13 cellular contexts compared by ENCODE assay signal in the genomic region with DNA sequence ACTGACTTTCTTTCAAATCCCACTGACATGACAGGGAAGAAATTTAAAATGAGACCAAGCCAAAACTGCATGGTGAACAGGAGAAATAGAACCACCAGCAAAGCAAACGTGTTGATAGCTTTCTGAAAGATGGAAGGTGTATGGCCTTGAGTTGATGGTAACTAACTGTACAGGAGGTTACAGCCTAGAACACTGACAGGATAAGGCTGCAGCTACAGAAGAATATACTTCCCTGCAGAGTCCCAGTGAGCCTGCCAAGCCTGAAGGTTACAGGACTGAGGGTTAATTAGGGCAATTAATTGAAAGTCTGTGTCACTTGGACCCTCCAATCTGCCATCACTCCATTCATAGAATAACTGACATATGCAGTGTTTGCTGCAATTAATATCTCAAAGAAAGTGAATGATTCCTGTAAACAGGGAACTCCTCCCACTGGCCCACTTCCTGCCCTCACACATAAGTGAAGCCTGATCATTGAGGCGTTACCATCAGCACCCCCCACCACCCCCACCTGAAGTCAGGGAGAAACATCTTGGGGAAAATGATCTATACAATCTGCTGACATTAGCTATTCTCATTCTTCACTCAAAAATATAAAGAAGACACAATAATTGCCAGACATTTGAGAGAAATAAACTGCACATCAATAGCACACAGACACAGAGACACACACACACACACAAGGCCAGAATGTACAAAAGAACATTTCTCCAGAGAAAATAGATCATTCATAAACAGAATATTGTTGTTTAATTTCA.
DNase-seq lines count a peak whose midpoint lies in the region; ATAC-seq lines count a peak whose summit lies in the region.
"Had no signal": no experiment of that assay in that cellular context is flagged by ENCODE, and none has a peak within 500 bp of the region (broad histone marks: within the 10 kb centered on the region; RNA-seq: fewer than 3 reads in every experiment).

No MANE protein-coding gene starts in this region.

- peak overlapping the region; percentile 3; the same call in 1 of the 2 replicates for H3K27ac ChIP-seq in BLaER1

- H3K4me1 Mint-ChIP-seq in activated CD4-positive, alpha-beta T cell treated with anti-CD3 and anti-CD28 coated beads, Interleukin-2, amount 10 ng/mL, durations not matched to agents 24 days and 14 days: peaks cover 11% of the 10 kb centered on the region

- H3K4me3 ChIP-seq in BLaER1: no peak overlapping the region

- H3K4me2 ChIP-seq in BLaER1: peak overlapping the region; percentile 64

- H3K9me3 Mint-ChIP-seq in activated CD4-positive, alpha-beta T cell treated with anti-CD3 and anti-CD28 coated beads, Interleukin-2, amount 10 ng/mL, durations not matched to agents 24 days and 14 days: peaks cover 5% of the 10 kb centered on the region
- H3K9me3 Mint-ChIP-seq: memory B cell had no signal

- H3K36me3 ChIP-seq in BLaER1: no peaks in the 10 kb centered on the region

- H4K20me1 ChIP-seq in BLaER1: no peaks in the 10 kb centered on the region

- H3K27ac Mint-ChIP-seq in activated CD4-positive, alpha-beta T cell treated with anti-CD3 and anti-CD28 coated beads, Interleukin-2, amount 10 ng/mL, durations not matched to agents 24 days and 14 days: no peak overlapping the region
- H3K27ac Mint-ChIP-seq: memory B cell had no signal

- ATAC-seq in GM18868 (IDR thresholded peaks at IDR 0.05; ENCODE audit: unreplicated experiment) (peak; percentile 78), HG02642 (IDR thresholded peaks at IDR 0.05; ENCODE audit: poor library complexity, unreplicated experiment) (peak; percentile 65)
- ATAC-seq: esophagus mucosa had no signal

- no peaks in the 10 kb centered on the region for H3K27me3 Mint-ChIP-seq in activated CD4-positive, alpha-beta T cell treated with anti-CD3 and anti-CD28 coated beads, Interleukin-2, amount 10 ng/mL, durations not matched to agents 24 days and 14 days

- no peaks in the 10 kb centered on the region for H3K36me3 Mint-ChIP-seq in activated CD4-positive, alpha-beta T cell treated with anti-CD3 and anti-CD28 coated beads, Interleukin-2, amount 10 ng/mL, durations not matched to agents 24 days and 14 days (ENCODE audit: low read depth)

- intact Hi-C loops in activated CD4-positive, alpha-beta T cell treated with anti-CD3 and anti-CD28 coated beads, Interleukin-2, amount 10 ng/mL, durations not matched to agents 24 days and 14 days (cut with micrococcal nuclease): no loop called here

- DNase-seq in NAMALWA (ENCODE audit: low spot score): peak; percentile 10
- no peak for DNase-seq in hippocampal formation (lab: John Stamatoyannopoulos, UW)
- no peak for DNase-seq in NCI-H187 treated with DMSO at 0.1 percent for 48 hours (lab: John Stamatoyannopoulos, UW)
- DNase-seq in stimulated activated CD4-positive, alpha-beta T cell treated with anti-CD3 and anti-CD28 coated beads, Interleukin-2, amount 100 ng/mL, for 48 hours: no peak
- DNase-seq in activated CD4-positive, alpha-beta T cell treated with anti-CD3 and anti-CD28 coated beads, Interleukin-2, amount 10 ng/mL, durations not matched to agents 24 days and 14 days: no peak
- DNase-seq: OCI-M1, posterior cingulate gyrus, T-helper 2 cell had no signal

- no peaks in the 10 kb centered on the region for H3K27me3 ChIP-seq in BLaER1

- no peak overlapping the region for H3K9ac ChIP-seq in BLaER1

- peaks cover 8% of the 10 kb centered on the region for H3K9me3 ChIP-seq in BLaER1

- H3K4me3 Mint-ChIP-seq in activated CD4-positive, alpha-beta T cell treated with anti-CD3 and anti-CD28 coated beads, Interleukin-2, amount 10 ng/mL, durations not matched to agents 24 days and 14 days: no peak overlapping the region
- H3K4me3 Mint-ChIP-seq: memory B cell had no signal

- peaks cover 14% of the 10 kb centered on the region for H3K4me1 ChIP-seq in BLaER1
